8 cellular contexts compared by ENCODE assay signal in the genomic region with DNA sequence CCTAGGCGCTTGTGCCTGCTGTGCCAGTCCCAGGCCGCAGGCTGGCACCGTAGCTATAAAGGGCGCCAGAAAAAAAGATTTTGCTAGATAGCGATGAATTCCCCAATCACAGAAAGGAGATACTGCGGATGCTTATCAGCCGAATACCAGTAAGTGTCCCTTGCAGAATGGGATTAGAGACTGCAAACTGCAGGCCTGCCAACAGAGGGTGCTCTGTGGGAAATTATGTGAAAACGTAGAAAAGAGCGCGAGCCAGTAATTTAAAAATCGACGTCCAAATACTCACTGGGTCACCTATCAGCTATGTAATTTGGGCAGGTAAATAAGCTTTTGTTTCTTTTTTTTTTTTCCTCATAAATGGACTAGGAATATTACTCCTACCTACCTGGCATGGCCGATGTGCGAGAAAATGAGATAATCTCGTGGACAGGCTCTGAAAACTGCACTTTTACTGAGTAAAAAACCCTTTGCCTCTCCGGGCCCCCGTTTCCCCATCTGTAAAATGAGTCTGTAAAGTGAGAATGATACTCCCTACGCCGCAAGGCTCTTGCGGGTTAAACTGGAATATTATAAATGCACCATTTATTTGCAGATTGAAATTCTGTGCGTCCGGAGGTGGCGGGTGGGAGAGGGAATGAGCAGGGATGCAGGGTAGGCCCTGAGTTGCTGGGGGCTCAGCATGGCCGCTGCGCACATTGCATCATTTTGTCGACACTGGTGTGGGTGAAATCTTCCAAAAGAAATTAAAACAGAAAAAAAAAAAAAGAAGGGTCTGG. TPM values are rescaled to one million over a fixed set of nuclear protein-coding genes. Genes with fewer than 3 reads are reported as not detected.
DNase-seq lines count a peak whose midpoint lies in the region; ATAC-seq, FAIRE-seq and TF ChIP-seq lines count a peak whose summit lies in the region.

No MANE protein-coding gene starts in this region.

- TF ChIP-seq CTCF in AG04450 (IDR thresholded peaks at IDR 0.05; ENCODE audit: low read depth, low read length) (peak; percentile 85), epithelial cell of esophagus (IDR thresholded peaks at IDR 0.05; ENCODE audit: insufficient read depth, low read depth, low read length, missing control alignments) (peak; percentile 85)

- H3K27ac ChIP-seq in AG04450 (ENCODE audit: low read depth, low read length) (no peak overlapping the region), mucosa of rectum (ENCODE audit: low read depth in 2 of 2, low read length in 2 of 2) (peak overlapping the region; percentile 74 to 89)

- H3K9me3 ChIP-seq in AG04450 (ENCODE audit: control insufficient read depth, insufficient read depth, low read length) (no peaks in the 10 kb centered on the region; the same call in 1 of the 2 replicates), mucosa of rectum (ENCODE audit: control insufficient read depth in 2 of 2, low read length in 2 of 2) (no peaks in the 10 kb centered on the region)

- DNase-seq in AG04450 (ENCODE audit: low read depth, low spot score), result peak; percentile 38
- DNase-seq in HTR-8/SVneo (ENCODE audit: insufficient read length, low spot score), result peak; percentile 87
- DNase-seq in NOMO-1 treated with dmso at 0.1 percent for 144 hours (lab: John Stamatoyannopoulos, UW; ENCODE audit: unreplicated experiment), result peak; percentile 62
- DNase-seq in activated CD8-positive, alpha-beta memory T cell treated with anti-CD3 and anti-CD28 coated beads, Interleukin-2, amount 50 U/mL, for 4 hours, result peak; percentile 72
- DNase-seq in epithelial cell of esophagus (ENCODE audit: low read depth), result peak; percentile 77
- peak; percentile 42 to 50 for DNase-seq in stimulated activated CD8-positive, alpha-beta memory T cell treated with anti-CD3 and anti-CD28 coated beads, Interleukin-7, amount 100 ng/mL, for 4 hours (ENCODE audit: low read depth in 2 of 2)

- CTCF ChIA-PET in AG04450 (lab: Charles Lee), result interaction anchor here (0.6 to 8.2 kb wide), 46 partner anchors 9 to 637 kb away, joined by 3 to 243 read pairs (median 4); a partner anchor contains a TSS

- peak overlapping the region in 1 of 2 donors; percentile 77 for H3K9ac ChIP-seq in mucosa of rectum (ENCODE audit: low read depth in 1 of 2, low read length in 2 of 2)

- peak; percentile 57 for FAIRE-seq in HTR-8/SVneo (lab: Jason Lieb, UNC)

- H3K4me3 ChIP-seq in AG04450 (ENCODE audit: low read depth, low read length), result peak overlapping the region; percentile 81
- H3K4me3 ChIP-seq in epithelial cell of esophagus (ENCODE audit: low read length), result peak overlapping the region; percentile 83
- H3K4me3 ChIP-seq in mucosa of rectum (ENCODE audit: low read length in 2 of 2), result peak overlapping the region; percentile 81 to 95

- H3K27me3 ChIP-seq in AG04450 (ENCODE audit: control insufficient read depth, insufficient read depth, low read length) (no peaks in the 10 kb centered on the region), mucosa of rectum (ENCODE audit: control insufficient read depth in 2 of 2, insufficient read depth in 2 of 2, low read length in 2 of 2) (no peaks in the 10 kb centered on the region)

- POLR2A ChIA-PET in AG04450 (lab: Yijun Ruan, JAX), result interaction anchor here (0.6 to 1.6 kb wide), 2 partner anchors 40 to 464 kb away, joined by 9 to 10 read pairs; a partner anchor contains a TSS

- ATAC-seq in GM18867 (IDR thresholded peaks at IDR 0.05; ENCODE audit: unreplicated experiment), result peak; percentile 28

- H3K4me1 ChIP-seq in mucosa of rectum (ENCODE audit: control insufficient read depth in 2 of 2, insufficient read depth in 2 of 2, low read length in 2 of 2), result peaks cover 19 to 24% of the 10 kb centered on the region in 2 donors

- H3K36me3 ChIP-seq in mucosa of rectum (ENCODE audit: control insufficient read depth in 2 of 2, insufficient read depth in 2 of 2, low read length in 2 of 2), result peaks cover 0 to 6% of the 10 kb centered on the region in 2 donors

RNA-seq across cellular contexts. Expression of a gene that starts 1.2 kb away (rescaled TPM):
- 30.2 and 36.9 TPM in 2 replicates for polyA plus RNA-seq in AG04450 (2011; rRNA removed)
- 42.8 and 59.6 TPM in 2 replicates for polyA minus RNA-seq in AG04450 (2011; rRNA and poly(A)+ RNA removed)

RNA-seq across cellular contexts. Expression of a gene that starts 26.8 kb away (rescaled TPM):
- 0.11 and 0.15 TPM in 2 replicates for polyA plus RNA-seq in AG04450 (2011; rRNA removed)
- polyA minus RNA-seq in AG04450 (2011; rRNA and poly(A)+ RNA removed), result 0.22 and 0.28 TPM in 2 replicates
